ENCODE assay signal across 24 cellular contexts in the genomic region with DNA sequence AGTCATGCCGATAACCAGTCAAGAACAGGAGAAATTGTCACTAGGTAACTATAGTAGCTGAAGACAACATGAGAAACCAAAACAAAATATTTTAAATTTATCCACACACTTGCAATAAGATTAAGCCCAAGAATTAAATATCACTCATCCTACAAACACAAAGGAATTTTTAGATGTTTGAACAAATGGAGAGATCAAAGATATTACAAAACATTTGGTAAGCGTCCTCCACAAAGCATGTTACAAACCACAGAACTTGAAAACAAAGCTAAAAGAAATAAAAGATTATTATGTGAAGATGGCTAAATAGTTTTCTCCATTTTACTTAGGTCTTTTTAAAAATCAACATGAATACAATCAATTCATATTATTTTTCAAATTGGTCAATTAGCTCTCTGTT.
"Had no signal": no experiment of that assay in that cellular context is flagged by ENCODE, and none has a peak within 500 bp of the region (broad histone marks: within the 10 kb centered on the region; RNA-seq: fewer than 3 reads in every experiment).

No MANE protein-coding gene starts in this region.

- H3K27ac ChIP-seq: KMS-11, SJSA1 had no signal

- H3K4me1 ChIP-seq: SJSA1 had no signal

- DNase-seq: Kasumi-1, MV-4-11, NCI-H1048, NCI-H1105, NCI-H1417, NCI-H1436 treated with DMSO at 0.1 percent for 48 hours, NCI-H1694, NCI-H1930, NCI-H2081, NCI-H2107, NCI-H2227 treated with DMSO at 0.1 percent for 48 hours, NCI-H510A, NCI-H524 treated with DMSO at 0.1 percent for 48 hours, NCI-H69, NCI-H774, Right ventricle myocardium superior, RPMI8226, SIG-M5, SK-N-SH, SW 1271 had no signal

- H3K36me3 ChIP-seq: SJSA1 had no signal

- H3K27me3 ChIP-seq: SJSA1 had no signal

- ATAC-seq: HepG2, K562 had no signal

- H3K4me3 ChIP-seq: K562, SJSA1 had no signal

- H3K9ac ChIP-seq: KMS-11, SK-N-SH had no signal

- H3K4me2 ChIP-seq: KMS-11, SK-N-SH had no signal

- H3K9me3 ChIP-seq: SJSA1, SK-N-SH had no signal
